In the genomic region with DNA sequence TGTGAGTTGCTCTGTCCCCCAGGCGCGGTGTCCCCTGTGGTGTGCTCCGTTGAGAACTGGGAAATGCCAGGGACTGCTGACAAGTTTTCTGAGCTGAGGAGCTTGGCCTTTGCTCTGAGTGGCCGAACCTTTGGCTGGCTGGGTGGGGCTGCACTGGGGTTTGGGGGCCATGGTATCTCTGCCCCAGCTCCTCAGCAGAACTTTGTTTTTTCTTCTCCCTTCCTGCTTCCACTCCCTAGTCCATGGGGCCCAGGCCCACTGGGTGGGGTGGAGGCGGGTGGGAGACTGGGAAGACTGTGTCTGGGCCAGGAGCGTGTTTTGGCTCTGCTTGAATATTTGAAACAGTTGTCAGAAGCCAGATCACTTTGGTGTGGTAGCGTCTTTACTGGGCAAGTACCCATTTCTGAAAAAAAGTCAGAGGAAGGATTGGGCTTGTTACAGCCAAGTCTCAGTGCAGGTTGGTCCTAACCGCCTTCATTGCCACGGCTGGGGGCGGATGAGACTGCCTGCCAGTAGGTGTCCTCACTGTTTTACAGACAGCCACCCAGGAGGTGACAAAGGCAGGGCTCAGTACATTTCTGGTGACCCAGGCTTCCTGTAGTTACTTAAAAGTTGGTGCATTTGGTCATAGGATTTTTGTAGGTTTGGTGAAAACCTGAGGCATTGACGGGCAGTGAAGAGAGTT, we compare ENCODE assay signal across 8 cellular contexts.
DNase-seq lines count a peak whose midpoint lies in the region; ATAC-seq and TF ChIP-seq lines count a peak whose summit lies in the region.

No MANE protein-coding gene starts in this region.

- no peaks in the 10 kb centered on the region for H3K36me3 ChIP-seq in ovary

- no peaks in the 10 kb centered on the region for H3K27me3 ChIP-seq in ovary

- H3K27me3 Mint-ChIP-seq in activated CD8-positive, alpha-beta memory T cell treated with anti-CD3 and anti-CD28 coated beads, Interleukin-2, amount 10 ng/mL, durations not matched to agents 7 days and 5 days, result no peaks in the 10 kb centered on the region

- no peak overlapping the region for H3K27ac Mint-ChIP-seq in activated CD8-positive, alpha-beta memory T cell treated with anti-CD3 and anti-CD28 coated beads, Interleukin-2, amount 10 ng/mL, durations not matched to agents 7 days and 5 days

- peak; percentile 77 for ATAC-seq in activated CD8-positive, alpha-beta memory T cell treated with anti-CD3 and anti-CD28 coated beads, Interleukin-2, amount 10 ng/mL, durations not matched to agents 7 days and 5 days
- ATAC-seq in GM18498 (IDR thresholded peaks at IDR 0.05; ENCODE audit: unreplicated experiment), result no peak

- H3K4me1 ChIP-seq in ovary (ENCODE audit: insufficient read depth), result peaks cover 54% of the 10 kb centered on the region

- TF ChIP-seq EP300 in ovary (IDR thresholded peaks at IDR 0.05), result no peak

- CTCF ChIA-PET in activated CD8-positive, alpha-beta memory T cell treated with anti-CD3 and anti-CD28 coated beads, Interleukin-2, amount 10 ng/mL, durations not matched to agents 7 days and 5 days (lab: Charles Lee), result interaction anchor here (0.8 to 2.4 kb wide), 9 partner anchors 9 to 249 kb away, joined by 3 to 8 read pairs (median 3); no protein-coding TSS in a partner anchor

- peak in 1 of 3 donors; percentile 30 for TF ChIP-seq CTCF in ovary (IDR thresholded peaks at IDR 0.05)

- peak overlapping the region; percentile 56 for H3K4me3 ChIP-seq in ovary

- DNase-seq in NCI-H2196 (lab: John Stamatoyannopoulos, UW; ENCODE audit: unreplicated experiment) (peak; percentile 20), NCI-H2196 treated with DMSO at 0.1 percent for 48 hours (lab: John Stamatoyannopoulos, UW; ENCODE audit: unreplicated experiment) (no peak), HuH-7.5 (ENCODE audit: low spot score) (peak; percentile 96), germinal center (ENCODE audit: low spot score) (peak; percentile 79), ovary (peak in 4 of 5 donors; percentile 61 to 68 (median 67)), HPDE6-E6E7 (ENCODE audit: extremely low spot score) (no peak)
- peak; percentile 81 for DNase-seq in activated CD8-positive, alpha-beta memory T cell treated with anti-CD3 and anti-CD28 coated beads, Interleukin-2, amount 10 ng/mL, durations not matched to agents 7 days and 5 days

- peak overlapping the region; percentile 80 to 92 for H3K27ac ChIP-seq in ovary

- H3K4me3 Mint-ChIP-seq in activated CD8-positive, alpha-beta memory T cell treated with anti-CD3 and anti-CD28 coated beads, Interleukin-2, amount 10 ng/mL, durations not matched to agents 7 days and 5 days, result no peak overlapping the region

- TF ChIP-seq POLR2A in ovary (IDR thresholded peaks at IDR 0.05), result no peak

- no peaks in the 10 kb centered on the region for H3K9me3 ChIP-seq in ovary

- H3K4me1 Mint-ChIP-seq in activated CD8-positive, alpha-beta memory T cell treated with anti-CD3 and anti-CD28 coated beads, Interleukin-2, amount 10 ng/mL, durations not matched to agents 7 days and 5 days, result peaks cover 33% of the 10 kb centered on the region

- 16 to 21% (median 19%) methylated on average over 11 of the region's 11 CpGs for WGBS in ovary, 3 donors

- H3K9me3 Mint-ChIP-seq in activated CD8-positive, alpha-beta memory T cell treated with anti-CD3 and anti-CD28 coated beads, Interleukin-2, amount 10 ng/mL, durations not matched to agents 7 days and 5 days (ENCODE audit: low read depth), result no peaks in the 10 kb centered on the region

- H3K36me3 Mint-ChIP-seq in activated CD8-positive, alpha-beta memory T cell treated with anti-CD3 and anti-CD28 coated beads, Interleukin-2, amount 10 ng/mL, durations not matched to agents 7 days and 5 days, result no peaks in the 10 kb centered on the region

- intact Hi-C loops in ovary (cut with DNase I), result loop anchor here in 1 of 4 donors (10.0 kb wide), 1 partner anchor 161 kb away; no protein-coding TSS in a partner anchor

Comparison
In these comparisons a context has a peak if more than half of its experiments do, and no peak if none do; other contexts are left out.
1. DNase-seq: peak in NCI-H2196 (single experiment), HuH-7.5 (single experiment), activated CD8-positive, alpha-beta memory T cell treated with anti-CD3 and anti-CD28 coated beads, Interleukin-2, amount 10 ng/mL, durations not matched to agents 7 days and 5 days (single experiment), germinal center (single experiment) and ovary (4 of 5); none in NCI-H2196 treated with DMSO at 0.1 percent for 48 hours (single experiment) and HPDE6-E6E7 (single experiment).